Comparison of ENCODE assay signal across 1 cellular context in the genomic region with DNA sequence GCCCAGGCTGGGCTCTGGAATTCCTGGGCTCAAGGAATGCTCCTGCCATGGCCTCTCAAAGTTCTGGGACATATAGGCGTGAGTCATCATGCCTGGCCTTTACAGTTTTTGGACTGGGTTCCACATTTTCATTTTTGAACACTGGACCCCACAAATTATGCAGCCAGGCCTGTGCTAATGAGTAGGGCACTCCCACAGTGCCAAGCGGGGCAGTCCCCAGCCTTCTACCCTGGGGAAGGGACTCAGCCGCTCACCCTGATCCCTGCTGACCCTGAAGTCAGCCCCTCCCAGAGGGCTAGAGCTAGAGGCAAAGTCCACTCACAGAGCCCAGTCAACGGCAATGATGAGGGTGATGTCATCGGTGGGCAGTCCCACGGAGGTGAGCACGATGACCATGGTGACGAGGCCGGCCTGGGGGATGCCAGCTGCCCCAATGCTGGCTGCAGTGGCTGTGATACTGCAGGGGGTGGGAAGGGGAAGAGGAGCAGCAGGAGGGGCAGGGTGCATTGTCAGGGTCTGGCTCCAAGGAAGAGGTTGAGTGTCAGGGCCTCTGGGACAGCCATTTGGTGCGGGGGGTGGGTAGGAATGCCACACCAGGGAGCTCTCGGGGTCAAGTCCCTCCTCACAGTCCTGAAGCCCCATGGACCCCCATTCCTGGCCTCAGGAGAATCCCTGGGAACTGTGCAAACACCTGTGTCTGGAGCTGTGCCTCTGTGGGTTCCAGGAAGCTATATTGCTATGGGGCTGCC.
TF ChIP-seq lines count a peak whose summit lies in the region.

No MANE protein-coding gene starts in this region.

TF ChIP-seq in HepG2, 621 proteins besides CTCF, POLR2A, EP300 and RAD21 (continued from another document and continues in another):
- TF ChIP-seq, protein P1, sequence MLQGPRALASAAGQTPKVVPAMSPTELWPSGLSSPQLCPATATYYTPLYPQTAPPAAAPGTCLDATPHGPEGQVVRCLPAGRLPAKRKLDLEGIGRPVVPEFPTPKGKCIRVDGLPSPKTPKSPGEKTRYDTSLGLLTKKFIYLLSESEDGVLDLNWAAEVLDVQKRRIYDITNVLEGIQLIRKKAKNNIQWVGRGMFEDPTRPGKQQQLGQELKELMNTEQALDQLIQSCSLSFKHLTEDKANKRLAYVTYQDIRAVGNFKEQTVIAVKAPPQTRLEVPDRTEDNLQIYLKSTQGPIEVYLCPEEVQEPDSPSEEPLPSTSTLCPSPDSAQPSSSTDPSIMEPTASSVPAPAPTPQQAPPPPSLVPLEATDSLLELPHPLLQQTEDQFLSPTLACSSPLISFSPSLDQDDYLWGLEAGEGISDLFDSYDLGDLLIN (CRISPR knock-in tag; IDR thresholded peaks at IDR 0.05; ENCODE audit: borderline replicate concordance) = no peak
- TF ChIP-seq ZNF660 (CRISPR knock-in tag; IDR thresholded peaks at IDR 0.05; ENCODE audit: borderline replicate concordance, low read depth) = no peak
- TF ChIP-seq, protein P2, sequence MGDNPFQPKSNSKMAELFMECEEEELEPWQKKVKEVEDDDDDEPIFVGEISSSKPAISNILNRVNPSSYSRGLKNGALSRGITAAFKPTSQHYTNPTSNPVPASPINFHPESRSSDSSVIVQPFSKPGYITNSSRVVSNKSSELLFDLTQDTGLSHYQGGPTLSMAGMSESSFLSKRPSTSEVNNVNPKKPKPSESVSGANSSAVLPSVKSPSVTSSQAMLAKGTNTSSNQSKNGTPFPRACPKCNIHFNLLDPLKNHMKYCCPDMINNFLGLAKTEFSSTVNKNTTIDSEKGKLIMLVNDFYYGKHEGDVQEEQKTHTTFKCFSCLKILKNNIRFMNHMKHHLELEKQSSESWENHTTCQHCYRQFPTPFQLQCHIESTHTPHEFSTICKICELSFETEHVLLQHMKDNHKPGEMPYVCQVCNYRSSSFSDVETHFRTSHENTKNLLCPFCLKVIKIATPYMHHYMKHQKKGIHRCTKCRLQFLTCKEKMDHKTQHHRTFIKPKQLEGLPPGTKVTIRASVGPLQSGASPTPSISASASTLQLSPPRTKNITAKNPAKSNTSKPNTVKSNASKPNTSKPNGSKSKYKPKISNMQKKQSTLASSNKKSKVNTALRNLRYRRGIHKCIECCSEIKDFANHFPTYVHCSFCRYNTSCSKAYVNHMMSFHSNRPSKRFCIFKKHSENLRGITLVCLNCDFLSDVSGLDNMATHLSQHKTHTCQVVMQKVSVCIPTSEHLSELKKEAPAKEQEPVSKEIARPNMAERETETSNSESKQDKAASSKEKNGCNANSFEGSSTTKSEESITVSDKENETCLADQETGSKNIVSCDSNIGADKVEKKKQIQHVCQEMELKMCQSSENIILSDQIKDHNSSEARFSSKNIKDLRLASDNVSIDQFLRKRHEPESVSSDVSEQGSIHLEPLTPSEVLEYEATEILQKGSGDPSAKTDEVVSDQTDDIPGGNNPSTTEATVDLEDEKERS (CRISPR knock-in tag; IDR thresholded peaks at IDR 0.05) = peak; percentile 64; the same call in 1 of the 2 replicates
- peak; percentile 31; the same call in 1 of the 2 replicates for TF ChIP-seq ZBTB38 (CRISPR knock-in tag; IDR thresholded peaks at IDR 0.05)
- TF ChIP-seq ZBTB42 (CRISPR knock-in tag; IDR thresholded peaks at IDR 0.05) = no peak
- TF ChIP-seq, protein P3, sequence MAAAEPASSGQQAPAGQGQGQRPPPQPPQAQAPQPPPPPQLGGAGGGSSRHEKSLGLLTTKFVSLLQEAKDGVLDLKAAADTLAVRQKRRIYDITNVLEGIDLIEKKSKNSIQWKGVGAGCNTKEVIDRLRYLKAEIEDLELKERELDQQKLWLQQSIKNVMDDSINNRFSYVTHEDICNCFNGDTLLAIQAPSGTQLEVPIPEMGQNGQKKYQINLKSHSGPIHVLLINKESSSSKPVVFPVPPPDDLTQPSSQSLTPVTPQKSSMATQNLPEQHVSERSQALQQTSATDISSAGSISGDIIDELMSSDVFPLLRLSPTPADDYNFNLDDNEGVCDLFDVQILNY (CRISPR knock-in tag; conservative IDR thresholded peaks at IDR 0.05) = no peak
- TF ChIP-seq, protein P4, sequence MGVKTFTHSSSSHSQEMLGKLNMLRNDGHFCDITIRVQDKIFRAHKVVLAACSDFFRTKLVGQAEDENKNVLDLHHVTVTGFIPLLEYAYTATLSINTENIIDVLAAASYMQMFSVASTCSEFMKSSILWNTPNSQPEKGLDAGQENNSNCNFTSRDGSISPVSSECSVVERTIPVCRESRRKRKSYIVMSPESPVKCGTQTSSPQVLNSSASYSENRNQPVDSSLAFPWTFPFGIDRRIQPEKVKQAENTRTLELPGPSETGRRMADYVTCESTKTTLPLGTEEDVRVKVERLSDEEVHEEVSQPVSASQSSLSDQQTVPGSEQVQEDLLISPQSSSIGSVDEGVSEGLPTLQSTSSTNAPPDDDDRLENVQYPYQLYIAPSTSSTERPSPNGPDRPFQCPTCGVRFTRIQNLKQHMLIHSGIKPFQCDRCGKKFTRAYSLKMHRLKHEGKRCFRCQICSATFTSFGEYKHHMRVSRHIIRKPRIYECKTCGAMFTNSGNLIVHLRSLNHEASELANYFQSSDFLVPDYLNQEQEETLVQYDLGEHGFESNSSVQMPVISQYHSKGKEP (CRISPR knock-in tag; IDR thresholded peaks at IDR 0.05) = no peak
- TF ChIP-seq, protein P5, sequence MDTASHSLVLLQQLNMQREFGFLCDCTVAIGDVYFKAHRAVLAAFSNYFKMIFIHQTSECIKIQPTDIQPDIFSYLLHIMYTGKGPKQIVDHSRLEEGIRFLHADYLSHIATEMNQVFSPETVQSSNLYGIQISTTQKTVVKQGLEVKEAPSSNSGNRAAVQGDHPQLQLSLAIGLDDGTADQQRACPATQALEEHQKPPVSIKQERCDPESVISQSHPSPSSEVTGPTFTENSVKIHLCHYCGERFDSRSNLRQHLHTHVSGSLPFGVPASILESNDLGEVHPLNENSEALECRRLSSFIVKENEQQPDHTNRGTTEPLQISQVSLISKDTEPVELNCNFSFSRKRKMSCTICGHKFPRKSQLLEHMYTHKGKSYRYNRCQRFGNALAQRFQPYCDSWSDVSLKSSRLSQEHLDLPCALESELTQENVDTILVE (CRISPR knock-in tag; IDR thresholded peaks at IDR 0.05) = no peak
- TF ChIP-seq MTA3 (CRISPR knock-in tag; IDR thresholded peaks at IDR 0.05) = no peak
- TF ChIP-seq, protein P6, sequence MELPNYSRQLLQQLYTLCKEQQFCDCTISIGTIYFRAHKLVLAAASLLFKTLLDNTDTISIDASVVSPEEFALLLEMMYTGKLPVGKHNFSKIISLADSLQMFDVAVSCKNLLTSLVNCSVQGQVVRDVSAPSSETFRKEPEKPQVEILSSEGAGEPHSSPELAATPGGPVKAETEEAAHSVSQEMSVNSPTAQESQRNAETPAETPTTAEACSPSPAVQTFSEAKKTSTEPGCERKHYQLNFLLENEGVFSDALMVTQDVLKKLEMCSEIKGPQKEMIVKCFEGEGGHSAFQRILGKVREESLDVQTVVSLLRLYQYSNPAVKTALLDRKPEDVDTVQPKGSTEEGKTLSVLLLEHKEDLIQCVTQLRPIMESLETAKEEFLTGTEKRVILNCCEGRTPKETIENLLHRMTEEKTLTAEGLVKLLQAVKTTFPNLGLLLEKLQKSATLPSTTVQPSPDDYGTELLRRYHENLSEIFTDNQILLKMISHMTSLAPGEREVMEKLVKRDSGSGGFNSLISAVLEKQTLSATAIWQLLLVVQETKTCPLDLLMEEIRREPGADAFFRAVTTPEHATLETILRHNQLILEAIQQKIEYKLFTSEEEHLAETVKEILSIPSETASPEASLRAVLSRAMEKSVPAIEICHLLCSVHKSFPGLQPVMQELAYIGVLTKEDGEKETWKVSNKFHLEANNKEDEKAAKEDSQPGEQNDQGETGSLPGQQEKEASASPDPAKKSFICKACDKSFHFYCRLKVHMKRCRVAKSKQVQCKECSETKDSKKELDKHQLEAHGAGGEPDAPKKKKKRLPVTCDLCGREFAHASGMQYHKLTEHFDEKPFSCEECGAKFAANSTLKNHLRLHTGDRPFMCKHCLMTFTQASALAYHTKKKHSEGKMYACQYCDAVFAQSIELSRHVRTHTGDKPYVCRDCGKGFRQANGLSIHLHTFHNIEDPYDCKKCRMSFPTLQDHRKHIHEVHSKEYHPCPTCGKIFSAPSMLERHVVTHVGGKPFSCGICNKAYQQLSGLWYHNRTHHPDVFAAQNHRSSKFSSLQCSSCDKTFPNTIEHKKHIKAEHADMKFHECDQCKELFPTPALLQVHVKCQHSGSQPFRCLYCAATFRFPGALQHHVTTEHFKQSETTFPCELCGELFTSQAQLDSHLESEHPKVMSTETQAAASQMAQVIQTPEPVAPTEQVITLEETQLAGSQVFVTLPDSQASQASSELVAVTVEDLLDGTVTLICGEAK (IDR thresholded peaks at IDR 0.05) = no peak
- TF ChIP-seq, protein P6 (CRISPR knock-in tag; IDR thresholded peaks at IDR 0.05) = no peak; the same call in none of the 2 replicates
- TF ChIP-seq MBD4 (IDR thresholded peaks at IDR 0.05; ENCODE audit: borderline replicate concordance, low read length) = no peak
- no peak for TF ChIP-seq ARNT2 (CRISPR knock-in tag; IDR thresholded peaks at IDR 0.05; ENCODE audit: low read depth)
- TF ChIP-seq SIN3B (IDR thresholded peaks at IDR 0.05; ENCODE audit: low read length) = no peak
- TF ChIP-seq RFX3 (CRISPR knock-in tag; IDR thresholded peaks at IDR 0.05) = no peak
- no peak; the same call in 1 of the 2 replicates for TF ChIP-seq CCDC6 (CRISPR knock-in tag; IDR thresholded peaks at IDR 0.05)
- peak; percentile 63; the same call in 1 of the 2 replicates for TF ChIP-seq MEIS2 (CRISPR knock-in tag; IDR thresholded peaks at IDR 0.05)
- TF ChIP-seq ZNF484 (CRISPR knock-in tag; IDR thresholded peaks at IDR 0.05; ENCODE audit: borderline replicate concordance, low read depth) = no peak
- TF ChIP-seq TMF1 (CRISPR knock-in tag; IDR thresholded peaks at IDR 0.05; ENCODE audit: low read depth) = no peak
- TF ChIP-seq, protein P7, sequence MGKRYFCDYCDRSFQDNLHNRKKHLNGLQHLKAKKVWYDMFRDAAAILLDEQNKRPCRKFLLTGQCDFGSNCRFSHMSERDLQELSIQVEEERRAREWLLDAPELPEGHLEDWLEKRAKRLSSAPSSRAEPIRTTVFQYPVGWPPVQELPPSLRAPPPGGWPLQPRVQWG (CRISPR knock-in tag; IDR thresholded peaks at IDR 0.05; ENCODE audit: borderline replicate concordance, low read depth) = no peak
- TF ChIP-seq, protein P8, sequence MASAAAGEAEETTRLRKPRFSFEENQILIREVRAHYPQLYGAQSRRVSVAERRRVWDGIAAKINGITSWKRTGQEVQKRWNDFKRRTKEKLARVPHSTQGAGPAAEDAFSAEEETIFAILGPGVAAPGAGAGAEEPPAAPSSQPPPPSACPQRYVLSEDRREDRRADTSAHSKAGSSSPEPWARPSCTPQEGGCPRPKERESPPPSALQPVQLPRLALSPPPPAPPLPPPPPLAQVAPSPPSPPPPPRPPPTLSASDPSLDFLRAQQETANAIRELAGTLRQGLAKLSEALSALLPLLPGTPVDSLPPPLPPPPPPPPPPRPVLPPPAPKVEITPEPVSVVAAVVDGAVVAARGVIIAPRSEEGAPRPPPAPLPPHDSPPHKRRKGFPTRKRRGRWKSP (CRISPR knock-in tag; IDR thresholded peaks at IDR 0.05) = peak; percentile 46; the same call in 1 of the 2 replicates
- TF ChIP-seq JARID2 (CRISPR knock-in tag; IDR thresholded peaks at IDR 0.05; ENCODE audit: insufficient replicate concordance) = no peak
- TF ChIP-seq ZNF614 (CRISPR knock-in tag; IDR thresholded peaks at IDR 0.05; ENCODE audit: borderline replicate concordance) = peak; percentile 74; the same call in 1 of the 2 replicates
- no peak for TF ChIP-seq SIX4 (CRISPR knock-in tag; IDR thresholded peaks at IDR 0.05)
- no peak for TF ChIP-seq MATR3 (CRISPR knock-in tag; IDR thresholded peaks at IDR 0.05)
- no peak for TF ChIP-seq ZSCAN29 (CRISPR knock-in tag; conservative IDR thresholded peaks at IDR 0.05)
- no peak for TF ChIP-seq PAWR (CRISPR knock-in tag; IDR thresholded peaks at IDR 0.05; ENCODE audit: borderline replicate concordance)
- no peak for TF ChIP-seq ZNF724P (CRISPR knock-in tag; IDR thresholded peaks at IDR 0.05; ENCODE audit: borderline replicate concordance)
- TF ChIP-seq, protein P9, sequence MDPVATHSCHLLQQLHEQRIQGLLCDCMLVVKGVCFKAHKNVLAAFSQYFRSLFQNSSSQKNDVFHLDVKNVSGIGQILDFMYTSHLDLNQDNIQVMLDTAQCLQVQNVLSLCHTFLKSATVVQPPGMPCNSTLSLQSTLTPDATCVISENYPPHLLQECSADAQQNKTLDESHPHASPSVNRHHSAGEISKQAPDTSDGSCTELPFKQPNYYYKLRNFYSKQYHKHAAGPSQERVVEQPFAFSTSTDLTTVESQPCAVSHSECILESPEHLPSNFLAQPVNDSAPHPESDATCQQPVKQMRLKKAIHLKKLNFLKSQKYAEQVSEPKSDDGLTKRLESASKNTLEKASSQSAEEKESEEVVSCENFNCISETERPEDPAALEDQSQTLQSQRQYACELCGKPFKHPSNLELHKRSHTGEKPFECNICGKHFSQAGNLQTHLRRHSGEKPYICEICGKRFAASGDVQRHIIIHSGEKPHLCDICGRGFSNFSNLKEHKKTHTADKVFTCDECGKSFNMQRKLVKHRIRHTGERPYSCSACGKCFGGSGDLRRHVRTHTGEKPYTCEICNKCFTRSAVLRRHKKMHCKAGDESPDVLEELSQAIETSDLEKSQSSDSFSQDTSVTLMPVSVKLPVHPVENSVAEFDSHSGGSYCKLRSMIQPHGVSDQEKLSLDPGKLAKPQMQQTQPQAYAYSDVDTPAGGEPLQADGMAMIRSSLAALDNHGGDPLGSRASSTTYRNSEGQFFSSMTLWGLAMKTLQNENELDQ (CRISPR knock-in tag; IDR thresholded peaks at IDR 0.05; ENCODE audit: borderline replicate concordance) = no peak
- no peak for TF ChIP-seq CHCHD3 (CRISPR knock-in tag; IDR thresholded peaks at IDR 0.05)
- TF ChIP-seq POLR2G (IDR thresholded peaks at IDR 0.05; ENCODE audit: low read depth, low read length) = peak; percentile 25; the same call in 1 of the 2 replicates
- peak; percentile 71 for TF ChIP-seq ZFP37 (CRISPR knock-in tag; IDR thresholded peaks at IDR 0.05; ENCODE audit: borderline replicate concordance)
- 0 out of 2 replicates have a peak, but pooled peaks have one; percentile 75 for TF ChIP-seq ZNF570 (CRISPR knock-in tag; IDR thresholded peaks at IDR 0.05; ENCODE audit: borderline replicate concordance)
